ENCODE assay signal across 8 cellular contexts in the genomic region with DNA sequence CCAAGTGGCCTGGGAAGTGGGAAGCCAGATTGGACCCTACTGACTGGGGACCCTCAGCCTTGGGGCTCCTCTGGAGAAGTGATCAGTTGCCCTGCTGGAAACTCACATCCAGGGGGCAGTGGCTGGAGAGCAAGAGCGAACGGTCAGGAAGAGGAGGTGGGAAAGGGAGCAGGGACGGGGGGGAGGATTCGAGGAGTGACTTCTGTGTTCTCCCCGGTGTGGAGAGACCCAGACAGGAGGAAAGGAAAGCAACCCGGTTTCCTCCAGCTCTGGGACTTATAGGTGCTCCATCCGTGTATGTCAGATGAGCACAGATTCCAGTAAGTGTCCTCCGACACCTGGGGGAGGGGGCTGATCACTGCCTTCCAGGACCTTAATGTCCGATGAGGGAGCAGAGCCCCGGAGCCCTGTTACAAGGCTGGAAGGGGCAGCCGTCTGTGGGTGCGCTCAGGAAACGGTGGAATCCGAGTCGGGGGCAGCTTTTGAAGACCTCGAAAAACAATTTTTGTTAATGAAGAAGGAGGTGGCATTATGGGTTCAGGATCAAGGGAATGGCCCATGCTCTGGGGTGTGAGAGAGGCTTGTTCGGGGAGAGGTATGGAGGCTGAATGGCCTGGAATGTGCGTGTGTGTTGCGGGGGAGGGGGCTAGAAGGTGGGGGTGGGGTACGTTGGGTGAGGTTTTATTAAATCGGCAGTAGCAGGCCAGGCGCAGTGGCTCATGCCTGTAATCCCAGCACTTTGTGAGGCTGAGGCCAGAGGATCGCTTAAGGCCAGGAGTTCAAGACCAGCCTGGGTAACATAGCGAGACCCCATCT. TPM values are rescaled to one million over a fixed set of nuclear protein-coding genes. Genes with fewer than 3 reads are reported as not detected.
DNase-seq lines count a peak whose midpoint lies in the region; ATAC-seq and TF ChIP-seq lines count a peak whose summit lies in the region.

No MANE protein-coding gene starts in this region.

- H3K4me2 ChIP-seq in osteoblast (ENCODE audit: insufficient read depth, low read length), result no peak overlapping the region

- DNase-seq in CD4-positive, alpha-beta T cell, result no peak
- DNase-seq in NCI-H69 (lab: John Stamatoyannopoulos, UW) (peak; percentile 44), nephron progenitor cell (peak; percentile 42), DMS153 treated with DMSO at 0.1 percent for 48 hours (lab: John Stamatoyannopoulos, UW; ENCODE audit: unreplicated experiment) (no peak), osteoblast (ENCODE audit: insufficient read length, low spot score, missing footprints) (no peak)

- CTCF ChIA-PET in CD4-positive, alpha-beta T cell (lab: Charles Lee), result interaction anchor here (1.1 to 1.2 kb wide), 2 partner anchors 22 to 128 kb away, joined by 3 read pairs; no protein-coding TSS in a partner anchor

- TF ChIP-seq CTCF in CD4-positive, alpha-beta T cell (IDR thresholded peaks at IDR 0.05), result no peak
- TF ChIP-seq CTCF in nephron progenitor cell (IDR thresholded peaks at IDR 0.05) (peak; percentile 8), osteoblast (IDR thresholded peaks at IDR 0.05; ENCODE audit: extremely low read depth, low read depth, low read length) (no peak)

- H3K4me3 Mint-ChIP-seq in CD4-positive, alpha-beta T cell, result peak overlapping the region; percentile 72
- H3K4me3 Mint-ChIP-seq in nephron progenitor cell, result peak overlapping the region; percentile 86

- POLR2A ChIA-PET in CD4-positive, alpha-beta T cell (lab: Charles Lee), result no interaction called here

- H3K79me2 ChIP-seq in osteoblast (ENCODE audit: insufficient read depth, low read length), result no peaks in the 10 kb centered on the region

- peaks cover 72% of the 10 kb centered on the region for H3K27me3 Mint-ChIP-seq in CD4-positive, alpha-beta T cell
- peaks cover 93% of the 10 kb centered on the region for H3K27me3 Mint-ChIP-seq in nephron progenitor cell (ENCODE audit: low read depth, poor library complexity)

- H3K9ac ChIP-seq in endocrine pancreas (ENCODE audit: control insufficient read depth, insufficient read depth, low read length), result no peak overlapping the region

- H3K27ac ChIP-seq in CD4-positive, alpha-beta T cell (ENCODE audit: low read depth, low read length), result no peak overlapping the region
- no peak overlapping the region for H3K27ac ChIP-seq in osteoblast (ENCODE audit: low read depth, low read length)

- H3K27me3 ChIP-seq in CD4-positive, alpha-beta T cell (ENCODE audit: control insufficient read depth, insufficient read depth, low read length), result peaks cover 63% of the 10 kb centered on the region
- peaks cover 8% of the 10 kb centered on the region for H3K27me3 ChIP-seq in endocrine pancreas (ENCODE audit: control insufficient read depth, insufficient read depth, low read length)
- H3K27me3 ChIP-seq in osteoblast (ENCODE audit: insufficient read depth, low read length), result peaks cover 61% of the 10 kb centered on the region

- no peaks in the 10 kb centered on the region for H3K4me1 ChIP-seq in endocrine pancreas (ENCODE audit: control insufficient read depth, insufficient read depth, low read length)
- H3K4me1 ChIP-seq in osteoblast (ENCODE audit: insufficient read depth, low read length), result no peaks in the 10 kb centered on the region

- peak overlapping the region; percentile 6 for H3K4me3 ChIP-seq in endocrine pancreas (ENCODE audit: control insufficient read depth, insufficient read depth, low read length)
- H3K4me3 ChIP-seq in osteoblast (ENCODE audit: insufficient read depth, low read length), result no peak overlapping the region

- no peaks in the 10 kb centered on the region for H3K36me3 ChIP-seq in endocrine pancreas (ENCODE audit: control insufficient read depth, insufficient read depth, low read length)
- H3K36me3 ChIP-seq in osteoblast (ENCODE audit: insufficient read depth, low read length), result no peaks in the 10 kb centered on the region

- H3K4me1 Mint-ChIP-seq in CD4-positive, alpha-beta T cell (ENCODE audit: low read depth), result no peaks in the 10 kb centered on the region
- peaks cover 9% of the 10 kb centered on the region for H3K4me1 Mint-ChIP-seq in nephron progenitor cell

- H4K20me1 ChIP-seq in osteoblast (ENCODE audit: insufficient read depth, low read length), result no peaks in the 10 kb centered on the region

- ATAC-seq in CD4-positive, alpha-beta T cell (ENCODE audit: poor library complexity), result no peak
- ATAC-seq in GM21367 (IDR thresholded peaks at IDR 0.05; ENCODE audit: unreplicated experiment), result no peak
- ATAC-seq in HG03095 (IDR thresholded peaks at IDR 0.05; ENCODE audit: unreplicated experiment), result no peak

- no peaks in the 10 kb centered on the region for H3K9me3 Mint-ChIP-seq in CD4-positive, alpha-beta T cell
- no peaks in the 10 kb centered on the region for H3K9me3 Mint-ChIP-seq in nephron progenitor cell

- H3K27ac Mint-ChIP-seq in CD4-positive, alpha-beta T cell, result no peak overlapping the region
- H3K27ac Mint-ChIP-seq in nephron progenitor cell, result no peak overlapping the region

- H3K9me3 ChIP-seq in CD4-positive, alpha-beta T cell (ENCODE audit: control insufficient read depth, low read length), result no peaks in the 10 kb centered on the region
- H3K9me3 ChIP-seq in endocrine pancreas (ENCODE audit: control insufficient read depth, low read length), result no peaks in the 10 kb centered on the region
- no peaks in the 10 kb centered on the region for H3K9me3 ChIP-seq in osteoblast (ENCODE audit: low read depth, low read length)

- intact Hi-C loops in CD4-positive, alpha-beta T cell (cut with DNase I, micrococcal nuclease), result no loop called here

- H2AFZ ChIP-seq in osteoblast (ENCODE audit: low read length), result no peak overlapping the region

- no peaks in the 10 kb centered on the region for H3K36me3 Mint-ChIP-seq in CD4-positive, alpha-beta T cell (ENCODE audit: low read depth)
- H3K36me3 Mint-ChIP-seq in nephron progenitor cell (ENCODE audit: low read depth), result no peaks in the 10 kb centered on the region

RNA-seq across cellular contexts. Expression of gene NDRG4, which starts 34.8 kb away (rescaled TPM):
- total RNA-seq in CD4-positive, alpha-beta T cell, result 1 to 10 TPM; 2.8 to 3.2 TPM
- total RNA-seq in osteoblast, result 6.5 and 8.0 TPM in 2 replicates

RNA-seq across cellular contexts. Expression of gene SETD6, which starts 50.2 kb away (rescaled TPM):
- total RNA-seq in CD4-positive, alpha-beta T cell, result 10 to 100 TPM; 21.9 to 25.5 TPM
- 12.3 and 17.7 TPM in 2 replicates for total RNA-seq in osteoblast

Comparison
In these comparisons a context has a peak if more than half of its experiments do, and no peak if none do; other contexts are left out.
1. DNase-seq: peak in NCI-H69 (single experiment) and nephron progenitor cell (single experiment); none in CD4-positive, alpha-beta T cell (0 of 10), DMS153 treated with DMSO at 0.1 percent for 48 hours (single experiment) and osteoblast (single experiment).